Comparison of ENCODE assay signal across 7 cellular contexts in the genomic region with DNA sequence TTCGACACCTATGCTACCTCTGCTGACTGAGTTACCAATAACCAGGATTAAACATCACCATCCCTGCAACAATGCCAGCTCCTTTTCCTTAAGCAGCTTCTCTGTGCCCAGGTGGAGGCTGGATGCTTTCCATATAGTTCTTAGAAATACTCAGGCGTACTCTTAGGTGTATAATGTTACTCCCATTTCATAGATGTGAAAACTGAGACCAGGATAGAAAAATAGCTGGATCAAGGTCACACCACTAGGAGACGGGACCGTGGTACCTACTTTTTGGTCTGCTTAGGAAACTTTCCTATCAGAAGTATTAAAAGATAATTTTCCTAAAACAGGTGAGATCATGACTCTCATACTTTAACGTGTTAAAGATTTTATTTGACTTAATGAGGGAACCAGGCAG.
"Had no signal": no experiment of that assay in that cellular context is flagged by ENCODE, and none has a peak within 500 bp of the region (broad histone marks: within the 10 kb centered on the region; RNA-seq: fewer than 3 reads in every experiment).

No MANE protein-coding gene starts in this region.

- H3K9me3 ChIP-seq: HAP-1 had no signal

- H3K4me3 Mint-ChIP-seq: GM23338 had no signal

- H3K4me2 ChIP-seq: GM23338, KMS-11 had no signal

- DNase-seq: H7, IMR-90, KBM-7 had no signal

- H3K4me3 ChIP-seq: GM23338, HAP-1 had no signal

- H2AFZ ChIP-seq: GM23338 had no signal

- H3K4me1 ChIP-seq: HAP-1 had no signal

- H3K27ac ChIP-seq: HL-60, KMS-11 had no signal

- H3K27ac Mint-ChIP-seq: GM23338 had no signal

- H3K9ac ChIP-seq: KMS-11 had no signal

- ATAC-seq: GM23338 had no signal

- H3K36me3 ChIP-seq: HAP-1 had no signal
